ENCODE assay signal across 8 cellular contexts in the genomic region with DNA sequence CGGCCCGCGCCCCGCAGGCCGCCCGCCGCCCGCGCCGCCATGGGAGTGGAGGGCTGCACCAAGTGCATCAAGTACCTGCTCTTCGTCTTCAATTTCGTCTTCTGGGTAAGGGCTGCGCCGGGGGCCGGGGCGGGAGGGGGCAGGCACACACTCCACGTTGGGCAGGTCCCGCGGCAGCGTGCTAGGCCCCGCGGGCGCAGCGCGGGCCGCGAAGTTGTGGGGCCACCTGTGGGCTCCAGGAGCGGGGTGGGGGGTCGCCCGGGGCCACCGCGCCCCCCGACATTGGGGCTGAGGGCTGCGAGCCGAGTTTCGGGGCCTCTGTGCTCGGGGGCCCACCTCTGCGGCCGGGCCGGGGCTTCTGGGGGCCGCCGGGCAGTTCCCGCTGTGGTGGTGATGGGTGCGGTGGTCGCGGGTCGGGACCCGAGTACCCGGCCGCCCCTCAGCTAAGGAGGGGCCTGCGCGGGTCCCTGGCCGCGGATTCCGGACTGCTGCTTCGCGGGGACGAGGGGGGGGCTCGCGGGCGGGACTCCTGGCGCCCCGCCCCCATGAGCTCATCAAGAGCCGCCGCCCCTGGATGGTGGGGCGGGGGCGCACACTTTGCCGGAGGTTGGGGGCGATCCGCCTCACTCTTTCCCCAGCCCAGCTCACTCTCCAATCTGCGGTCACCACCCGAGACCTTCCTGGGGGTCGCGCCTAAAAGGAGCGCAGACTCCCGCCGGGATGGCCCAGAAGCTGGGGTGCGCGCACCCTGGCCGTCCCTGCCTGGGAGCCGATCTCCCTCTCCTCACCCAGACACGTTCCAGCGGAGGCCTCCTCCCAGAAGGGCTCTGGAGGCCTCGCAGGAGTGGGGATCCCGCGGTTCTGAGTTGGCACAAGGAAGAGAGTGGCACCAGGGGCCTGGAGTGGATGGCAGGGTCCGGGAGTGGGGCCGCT. TPM values are rescaled to one million over a fixed set of nuclear protein-coding genes. Genes with fewer than 3 reads are reported as not detected.
DNase-seq lines count a peak whose midpoint lies in the region; ATAC-seq, FAIRE-seq and TF ChIP-seq lines count a peak whose summit lies in the region.

No MANE protein-coding gene starts in this region.

- H3K27ac ChIP-seq in H1 (ENCODE audit: low read depth, low read length) = peak overlapping the region; percentile 59; the same call in 1 of the 2 replicates

- peak overlapping the region; percentile 75 for H4K8ac ChIP-seq in H1 (ENCODE audit: extremely low read depth, insufficient read depth, low read length)

- no peaks in the 10 kb centered on the region for H3K27me3 Mint-ChIP-seq in stimulated activated naive CD8-positive, alpha-beta T cell treated with anti-CD3 and anti-CD28 coated beads, Interleukin-15, amount 100 ng/mL, for 72 hours

- peaks cover 20 to 43% of the 10 kb centered on the region in 2 experiments for H4K20me1 ChIP-seq in H1 (replicated peaks in 1 of 2; ENCODE audit: control insufficient read depth in 1 of 2, insufficient read depth in 2 of 2, low read length in 2 of 2)

- TF ChIP-seq CTCF in LNCaP clone FGC (IDR thresholded peaks at IDR 0.05; ENCODE audit: control insufficient read depth, extremely low read depth, insufficient read depth) = no peak
- TF ChIP-seq CTCF in H1 (IDR thresholded peaks at IDR 0.05; ENCODE audit: control extremely low read depth in 1 of 3, insufficient read depth in 1 of 3, low read depth in 1 of 3, low read length in 3 of 3) = no peak

- peak overlapping the region; percentile 38 for H3K4ac ChIP-seq in H1 (replicated peaks; ENCODE audit: insufficient read length, low read depth, low read length)

- H3K36me3 ChIP-seq in H1 (ENCODE audit: control insufficient read depth in 2 of 4, insufficient read depth in 4 of 4, low read length in 3 of 4) = no peaks in the 10 kb centered on the region

- H3K14ac ChIP-seq in H1 (ENCODE audit: insufficient read length) = no peak overlapping the region

- peaks cover 16% of the 10 kb centered on the region for H3K79me1 ChIP-seq in H1 (ENCODE audit: low read depth, low read length)

- FAIRE-seq in H1 (lab: Jason Lieb, UNC) = no peak

- H3K23me2 ChIP-seq in H1 (ENCODE audit: low read depth, low read length) = peaks cover 11% of the 10 kb centered on the region; the same call in 1 of the 2 replicates

- H3K27me3 ChIP-seq in H1 (replicated peaks in 1 of 4; ENCODE audit: control insufficient read depth in 3 of 4, extremely low read depth in 1 of 4, insufficient read depth in 3 of 4, low read length in 3 of 4) = peaks cover 0 to 2% (median 0%) of the 10 kb centered on the region in 4 experiments; a peak in 1 of 7 replicates

- H3K4me1 Mint-ChIP-seq in stimulated activated naive CD8-positive, alpha-beta T cell treated with anti-CD3 and anti-CD28 coated beads, Interleukin-15, amount 100 ng/mL, for 72 hours = peaks cover 47% of the 10 kb centered on the region

- H3K18ac ChIP-seq in H1 (ENCODE audit: extremely low read depth, low read length) = no peak overlapping the region

- TF ChIP-seq RAD21 in H1 (IDR thresholded peaks at IDR 0.05 in 1 of 2, conservative IDR thresholded peaks at IDR 0.05 in 1 of 2; ENCODE audit: low read depth in 2 of 2, low read length in 2 of 2) = no peak

- H4K5ac ChIP-seq in H1 (ENCODE audit: insufficient read length, low read depth, low read length) = no peak overlapping the region

- no peak overlapping the region; the same call in 1 of the 2 replicates for H2BK5ac ChIP-seq in H1 (ENCODE audit: low read depth, low read length)

- no peak overlapping the region for H4K91ac ChIP-seq in H1 (replicated peaks; ENCODE audit: insufficient read length, low read length)

- peaks cover 18 to 47% of the 10 kb centered on the region in 2 experiments; a peak in 3 of 4 replicates for H3K79me2 ChIP-seq in H1 (ENCODE audit: control insufficient read depth in 1 of 2, insufficient read depth in 2 of 2, low read length in 2 of 2)

- H3K4me2 ChIP-seq in H1 (ENCODE audit: insufficient read depth in 1 of 2, low read depth in 2 of 2, low read length in 2 of 2) = peak overlapping the region; percentile 73 to 98

- no peak for TF ChIP-seq EP300 in H1 (IDR thresholded peaks at IDR 0.05; ENCODE audit: borderline replicate concordance in 1 of 2, low read depth in 2 of 2, low read length in 2 of 2)

- no peak overlapping the region for H2BK12ac ChIP-seq in H1 (ENCODE audit: low read depth, low read length)

- peak overlapping the region; percentile 3 for H3K56ac ChIP-seq in H1 (replicated peaks; ENCODE audit: insufficient read length, low read depth, low read length)

- H3K23ac ChIP-seq in H1 (ENCODE audit: insufficient read length) = no peak overlapping the region

- DNase-seq in ACHN = peak; percentile 46
- DNase-seq in LNCaP clone FGC (ENCODE audit: low read depth) = no peak
- peak; percentile 78 for DNase-seq in activated CD8-positive, alpha-beta memory T cell treated with anti-CD3 and anti-CD28 coated beads for 24 hours
- peak in 1 of 2 experiments; percentile 73 for DNase-seq in H1 (ENCODE audit: low read depth in 1 of 2, low spot score in 2 of 2)
- DNase-seq in middle frontal gyrus (ENCODE audit: extremely low spot score, low spot score) = peak; percentile 23
- DNase-seq in stimulated activated naive CD8-positive, alpha-beta T cell treated with anti-CD3 and anti-CD28 coated beads, Interleukin-15, amount 100 ng/mL, for 72 hours = peak in 1 of 2 donors; percentile 42

- CTCF ChIA-PET in H1 (lab: Charles Lee; ENCODE audit: partially characterized antibody) = interaction anchor here (0.8 to 2.2 kb wide), 7 partner anchors 10 to 73 kb away, joined by 3 to 5 read pairs (median 4); a partner anchor contains a TSS

- no peak overlapping the region for H2BK120ac ChIP-seq in H1 (replicated peaks; ENCODE audit: low read depth, low read length)

- 3% methylated on average over 44 of the region's 88 CpGs; no CpG with 5 or more reads in 1 of the 2 experiments for WGBS in H1 (ENCODE audit: extremely low coverage in 1 of 2, insufficient coverage in 1 of 2, insufficient read length in 1 of 2, insufficient replicate concordance in 2 of 2, low coverage in 1 of 2, low lambda C conversion rate in 2 of 2, missing lambda C conversion rate in 1 of 2), 2 experiments

- peak overlapping the region; percentile 81 to 97 for H3K27ac Mint-ChIP-seq in stimulated activated naive CD8-positive, alpha-beta T cell treated with anti-CD3 and anti-CD28 coated beads, Interleukin-15, amount 100 ng/mL, for 72 hours

- in situ Hi-C loops in ACHN (cut with HindIII; ENCODE audit: low pct_ligation_motif_present, low pct_unique_long_range_greater_than_20kb, low sequenced_read_pairs) = no loop called here

- ATAC-seq in GM19035 (IDR thresholded peaks at IDR 0.05; ENCODE audit: unreplicated experiment) (peak; percentile 30), HG03025 (IDR thresholded peaks at IDR 0.05; ENCODE audit: low FRiP score, unreplicated experiment) (no peak)
- peak; percentile 50 for ATAC-seq in stimulated activated naive CD8-positive, alpha-beta T cell treated with anti-CD3 and anti-CD28 coated beads, Interleukin-15, amount 100 ng/mL, for 72 hours

- no peak overlapping the region for H2AFZ ChIP-seq in H1 (ENCODE audit: low read length)

- H3K4me3 Mint-ChIP-seq in stimulated activated naive CD8-positive, alpha-beta T cell treated with anti-CD3 and anti-CD28 coated beads, Interleukin-15, amount 100 ng/mL, for 72 hours = peak overlapping the region; percentile 85 to 90

- no peaks in the 10 kb centered on the region for H3K9me3 Mint-ChIP-seq in stimulated activated naive CD8-positive, alpha-beta T cell treated with anti-CD3 and anti-CD28 coated beads, Interleukin-15, amount 100 ng/mL, for 72 hours

- H3K4me3 ChIP-seq in LNCaP clone FGC (ENCODE audit: low read depth, low read length) = peak overlapping the region; percentile 69
- peak overlapping the region; percentile 69 to 99 (median 78) for H3K4me3 ChIP-seq in H1 (ENCODE audit: extremely low read depth in 1 of 4, insufficient read depth in 2 of 4, low read depth in 3 of 4, low read length in 4 of 4)

- POLR2A ChIA-PET in H1 (lab: Charles Lee; ENCODE audit: partially characterized antibody) = interaction anchor here (0.7 to 3.2 kb wide), 26 partner anchors 8 to 108 kb away, joined by 3 to 42 read pairs (median 5); a partner anchor contains a TSS

- H3K4me1 ChIP-seq in H1 (replicated peaks in 1 of 4; ENCODE audit: control insufficient read depth in 3 of 4, insufficient read depth in 4 of 4, low read length in 3 of 4) = peaks cover 0 to 13% (median 6%) of the 10 kb centered on the region in 4 experiments; a peak in 6 of 7 replicates

- H3K9me3 ChIP-seq in H1 (ENCODE audit: insufficient read depth in 2 of 2, low read depth in 1 of 2, low read length in 1 of 2) = no peaks in the 10 kb centered on the region

- no peak; a peak in 1 of 3 replicates for TF ChIP-seq POLR2A in H1 (IDR thresholded peaks at IDR 0.05; ENCODE audit: control extremely low read depth in 1 of 2, low read depth in 2 of 2, low read length in 2 of 2)

- peak overlapping the region; percentile 65 to 92 (median 82) for H3K9ac ChIP-seq in H1 (replicated peaks in 1 of 4; ENCODE audit: extremely low read depth in 1 of 4, low read depth in 3 of 4, low read length in 3 of 4)

- no peak overlapping the region for H2BK15ac ChIP-seq in H1 (ENCODE audit: low read length)

- no peak overlapping the region for H2BK20ac ChIP-seq in H1 (ENCODE audit: low read length)

- H2AK5ac ChIP-seq in H1 (ENCODE audit: low read depth, low read length) = no peak overlapping the region

TF ChIP-seq in H1, 55 proteins besides CTCF, POLR2A, EP300 and RAD21 (continues in another document):
- TF ChIP-seq POU5F1 (IDR thresholded peaks at IDR 0.05; ENCODE audit: low read depth, low read length) (no peak), RFX5 (IDR thresholded peaks at IDR 0.05; ENCODE audit: borderline replicate concordance, low read depth, low read length) (no peak)

RNA-seq across cellular contexts. Expression of a gene that starts 0.7 kb away (rescaled TPM):
- total RNA-seq in H1 (2021; fragmentation: NEBNext Ultra II Directional; extraction: Animal tissue kit (Norgen Biotek cat#: 25700)) = 238 and 240 TPM in 2 replicates
- 309 and 386 TPM in 2 replicates for polyA plus RNA-seq in H1 (2011; rRNA removed)
- polyA plus RNA-seq in H1 (2011; cell fraction: cytosol; rRNA removed) = 189 TPM
- polyA plus RNA-seq in H1 (2011; cell fraction: nucleus; rRNA removed) = 205 TPM
- 237 to 356 TPM (median 324 TPM) in 4 replicates for polyA plus RNA-seq in H1 (2012, experiment 1 of 2)
- polyA plus RNA-seq in H1 (2012, experiment 2 of 2) = 408 TPM
- 299 TPM for polyA plus RNA-seq in H1 (2013, experiment 1 of 2)
- 331 TPM for polyA plus RNA-seq in H1 (2013, experiment 2 of 2)
- 242 and 320 TPM in 2 replicates for polyA minus RNA-seq in H1 (2011; rRNA and poly(A)+ RNA removed)
- 169 TPM for polyA minus RNA-seq in H1 (2011; cell fraction: cytosol; rRNA and poly(A)+ RNA removed)
- 74.6 TPM for polyA minus RNA-seq in H1 (2011; cell fraction: nucleus; rRNA and poly(A)+ RNA removed)

RNA-seq across cellular contexts. Expression of a gene that starts 22.8 kb away (rescaled TPM):
- 39.3 and 44.3 TPM in 2 replicates for total RNA-seq in H1 (2021; fragmentation: NEBNext Ultra II Directional; extraction: Animal tissue kit (Norgen Biotek cat#: 25700))
- polyA plus RNA-seq in H1 (2011; rRNA removed) = 34.0 and 49.6 TPM in 2 replicates
- 36.2 TPM for polyA plus RNA-seq in H1 (2011; cell fraction: cytosol; rRNA removed)
- 40.4 TPM for polyA plus RNA-seq in H1 (2011; cell fraction: nucleus; rRNA removed)
- polyA plus RNA-seq in H1 (2012, experiment 1 of 2) = 25.9 to 42.8 TPM (median 40.6 TPM) in 4 replicates
- 24.6 TPM for polyA plus RNA-seq in H1 (2012, experiment 2 of 2)
- polyA plus RNA-seq in H1 (2013, experiment 1 of 2) = 53.6 TPM
- polyA plus RNA-seq in H1 (2013, experiment 2 of 2) = 49.6 TPM
- 16.0 and 16.2 TPM in 2 replicates for polyA minus RNA-seq in H1 (2011; rRNA and poly(A)+ RNA removed)
- polyA minus RNA-seq in H1 (2011; cell fraction: cytosol; rRNA and poly(A)+ RNA removed) = 19.6 TPM
- polyA minus RNA-seq in H1 (2011; cell fraction: nucleus; rRNA and poly(A)+ RNA removed) = 38.7 TPM
